Comparison of ENCODE assay signal across 1 cellular context in genomic region chr1:22362626-22363402, GRCh38.
TF ChIP-seq lines count a peak whose summit lies in the region.

No MANE protein-coding gene starts in this region.

TF ChIP-seq in K562, 482 proteins besides CTCF, POLR2A, EP300 and RAD21 (continued from another document and continues in another):
- TF ChIP-seq ATF3 (IDR thresholded peaks at IDR 0.05) = 0 out of 2 replicates have a peak, but pooled peaks have one; percentile 11
- no peak for TF ChIP-seq ATF3 (CRISPR knock-in tag; conservative IDR thresholded peaks at IDR 0.05)
- no peak for TF ChIP-seq BRD4 (IDR thresholded peaks at IDR 0.05)
- peak; percentile 76; the same call in 1 of the 2 replicates for TF ChIP-seq TAL1 (IDR thresholded peaks at IDR 0.05)
- TF ChIP-seq NR4A1 (CRISPR knock-in tag; IDR thresholded peaks at IDR 0.05) = no peak
- TF ChIP-seq NR4A1 (tag; IDR thresholded peaks at IDR 0.05) = no peak
- TF ChIP-seq CBFA2T3 (IDR thresholded peaks at IDR 0.05) = peak; percentile 76
- TF ChIP-seq, protein P1, sequence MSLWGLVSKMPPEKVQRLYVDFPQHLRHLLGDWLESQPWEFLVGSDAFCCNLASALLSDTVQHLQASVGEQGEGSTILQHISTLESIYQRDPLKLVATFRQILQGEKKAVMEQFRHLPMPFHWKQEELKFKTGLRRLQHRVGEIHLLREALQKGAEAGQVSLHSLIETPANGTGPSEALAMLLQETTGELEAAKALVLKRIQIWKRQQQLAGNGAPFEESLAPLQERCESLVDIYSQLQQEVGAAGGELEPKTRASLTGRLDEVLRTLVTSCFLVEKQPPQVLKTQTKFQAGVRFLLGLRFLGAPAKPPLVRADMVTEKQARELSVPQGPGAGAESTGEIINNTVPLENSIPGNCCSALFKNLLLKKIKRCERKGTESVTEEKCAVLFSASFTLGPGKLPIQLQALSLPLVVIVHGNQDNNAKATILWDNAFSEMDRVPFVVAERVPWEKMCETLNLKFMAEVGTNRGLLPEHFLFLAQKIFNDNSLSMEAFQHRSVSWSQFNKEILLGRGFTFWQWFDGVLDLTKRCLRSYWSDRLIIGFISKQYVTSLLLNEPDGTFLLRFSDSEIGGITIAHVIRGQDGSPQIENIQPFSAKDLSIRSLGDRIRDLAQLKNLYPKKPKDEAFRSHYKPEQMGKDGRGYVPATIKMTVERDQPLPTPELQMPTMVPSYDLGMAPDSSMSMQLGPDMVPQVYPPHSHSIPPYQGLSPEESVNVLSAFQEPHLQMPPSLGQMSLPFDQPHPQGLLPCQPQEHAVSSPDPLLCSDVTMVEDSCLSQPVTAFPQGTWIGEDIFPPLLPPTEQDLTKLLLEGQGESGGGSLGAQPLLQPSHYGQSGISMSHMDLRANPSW (CRISPR knock-in tag; IDR thresholded peaks at IDR 0.05) = no peak
- TF ChIP-seq TAF7 (tag; IDR thresholded peaks at IDR 0.05) = no peak
- TF ChIP-seq ZBTB40 (IDR thresholded peaks at IDR 0.05) = no peak
- no peak for TF ChIP-seq ZBTB40 (CRISPR knock-in tag; IDR thresholded peaks at IDR 0.05)
- TF ChIP-seq MAX (CRISPR knock-in tag; IDR thresholded peaks at IDR 0.05) = peak; percentile 35; the same call in 1 of the 2 replicates
- TF ChIP-seq ATF7 (IDR thresholded peaks at IDR 0.05) = peak; percentile 30; the same call in 1 of the 2 replicates
- peak in 1 of 2 experiments; percentile 47; a peak in 1 of 4 replicates for TF ChIP-seq MNT (conservative IDR thresholded peaks at IDR 0.05)
- TF ChIP-seq, protein P2, sequence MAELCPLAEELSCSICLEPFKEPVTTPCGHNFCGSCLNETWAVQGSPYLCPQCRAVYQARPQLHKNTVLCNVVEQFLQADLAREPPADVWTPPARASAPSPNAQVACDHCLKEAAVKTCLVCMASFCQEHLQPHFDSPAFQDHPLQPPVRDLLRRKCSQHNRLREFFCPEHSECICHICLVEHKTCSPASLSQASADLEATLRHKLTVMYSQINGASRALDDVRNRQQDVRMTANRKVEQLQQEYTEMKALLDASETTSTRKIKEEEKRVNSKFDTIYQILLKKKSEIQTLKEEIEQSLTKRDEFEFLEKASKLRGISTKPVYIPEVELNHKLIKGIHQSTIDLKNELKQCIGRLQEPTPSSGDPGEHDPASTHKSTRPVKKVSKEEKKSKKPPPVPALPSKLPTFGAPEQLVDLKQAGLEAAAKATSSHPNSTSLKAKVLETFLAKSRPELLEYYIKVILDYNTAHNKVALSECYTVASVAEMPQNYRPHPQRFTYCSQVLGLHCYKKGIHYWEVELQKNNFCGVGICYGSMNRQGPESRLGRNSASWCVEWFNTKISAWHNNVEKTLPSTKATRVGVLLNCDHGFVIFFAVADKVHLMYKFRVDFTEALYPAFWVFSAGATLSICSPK (IDR thresholded peaks at IDR 0.05; ENCODE audit: borderline replicate concordance) = no peak
- TF ChIP-seq POLR3G (IDR thresholded peaks at IDR 0.05; ENCODE audit: extremely low read depth, insufficient read length, insufficient replicate concordance) = no peak
- no peak for TF ChIP-seq CHD2 (IDR thresholded peaks at IDR 0.05; ENCODE audit: low read depth, low read length)
- no peak for TF ChIP-seq PHF21A (IDR thresholded peaks at IDR 0.05; ENCODE audit: borderline replicate concordance, low read depth)
- no peak for TF ChIP-seq TEAD2 (tag; IDR thresholded peaks at IDR 0.05)
- peak; percentile 79; the same call in 1 of the 2 replicates for TF ChIP-seq TFAP4 (CRISPR knock-in tag; IDR thresholded peaks at IDR 0.05; ENCODE audit: borderline replicate concordance)
- TF ChIP-seq TEAD4 (IDR thresholded peaks at IDR 0.05; ENCODE audit: low read length) = no peak
- no peak for TF ChIP-seq TEAD4 (CRISPR knock-in tag; IDR thresholded peaks at IDR 0.05; ENCODE audit: borderline replicate concordance)
- TF ChIP-seq ZNF217 (CRISPR knock-in tag; IDR thresholded peaks at IDR 0.05) = no peak
- TF ChIP-seq NCOA6 (IDR thresholded peaks at IDR 0.05) = no peak
- TF ChIP-seq RUNX1 (IDR thresholded peaks at IDR 0.05; ENCODE audit: low read depth) = no peak
- TF ChIP-seq MTF1 (CRISPR knock-in tag; IDR thresholded peaks at IDR 0.05; ENCODE audit: borderline replicate concordance) = no peak
- no peak for TF ChIP-seq BRCA1 (IDR thresholded peaks at IDR 0.05)
- TF ChIP-seq BRCA1 (CRISPR knock-in tag; IDR thresholded peaks at IDR 0.05) = no peak
- no peak for TF ChIP-seq ZKSCAN1 (IDR thresholded peaks at IDR 0.05; ENCODE audit: low read depth, low read length)
- no peak for TF ChIP-seq NR0B1 (IDR thresholded peaks at IDR 0.05; ENCODE audit: partially characterized antibody)
- no peak for TF ChIP-seq HDGF (IDR thresholded peaks at IDR 0.05)
- no peak for TF ChIP-seq PURB (CRISPR knock-in tag; IDR thresholded peaks at IDR 0.05; ENCODE audit: low read depth)
- TF ChIP-seq, protein P3, sequence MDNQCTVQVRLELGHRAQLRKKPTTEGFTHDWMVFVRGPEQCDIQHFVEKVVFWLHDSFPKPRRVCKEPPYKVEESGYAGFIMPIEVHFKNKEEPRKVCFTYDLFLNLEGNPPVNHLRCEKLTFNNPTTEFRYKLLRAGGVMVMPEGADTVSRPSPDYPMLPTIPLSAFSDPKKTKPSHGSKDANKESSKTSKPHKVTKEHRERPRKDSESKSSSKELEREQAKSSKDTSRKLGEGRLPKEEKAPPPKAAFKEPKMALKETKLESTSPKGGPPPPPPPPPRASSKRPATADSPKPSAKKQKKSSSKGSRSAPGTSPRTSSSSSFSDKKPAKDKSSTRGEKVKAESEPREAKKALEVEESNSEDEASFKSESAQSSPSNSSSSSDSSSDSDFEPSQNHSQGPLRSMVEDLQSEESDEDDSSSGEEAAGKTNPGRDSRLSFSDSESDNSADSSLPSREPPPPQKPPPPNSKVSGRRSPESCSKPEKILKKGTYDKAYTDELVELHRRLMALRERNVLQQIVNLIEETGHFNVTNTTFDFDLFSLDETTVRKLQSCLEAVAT (IDR thresholded peaks at IDR 0.05) = no peak
- TF ChIP-seq E2F3 (CRISPR knock-in tag; IDR thresholded peaks at IDR 0.05) = no peak
- 0 out of 2 replicates have a peak, but pooled peaks have one; percentile 55 for TF ChIP-seq L3MBTL2 (IDR thresholded peaks at IDR 0.05)
